ENCODE assay signal across 11 cellular contexts in the genomic region with DNA sequence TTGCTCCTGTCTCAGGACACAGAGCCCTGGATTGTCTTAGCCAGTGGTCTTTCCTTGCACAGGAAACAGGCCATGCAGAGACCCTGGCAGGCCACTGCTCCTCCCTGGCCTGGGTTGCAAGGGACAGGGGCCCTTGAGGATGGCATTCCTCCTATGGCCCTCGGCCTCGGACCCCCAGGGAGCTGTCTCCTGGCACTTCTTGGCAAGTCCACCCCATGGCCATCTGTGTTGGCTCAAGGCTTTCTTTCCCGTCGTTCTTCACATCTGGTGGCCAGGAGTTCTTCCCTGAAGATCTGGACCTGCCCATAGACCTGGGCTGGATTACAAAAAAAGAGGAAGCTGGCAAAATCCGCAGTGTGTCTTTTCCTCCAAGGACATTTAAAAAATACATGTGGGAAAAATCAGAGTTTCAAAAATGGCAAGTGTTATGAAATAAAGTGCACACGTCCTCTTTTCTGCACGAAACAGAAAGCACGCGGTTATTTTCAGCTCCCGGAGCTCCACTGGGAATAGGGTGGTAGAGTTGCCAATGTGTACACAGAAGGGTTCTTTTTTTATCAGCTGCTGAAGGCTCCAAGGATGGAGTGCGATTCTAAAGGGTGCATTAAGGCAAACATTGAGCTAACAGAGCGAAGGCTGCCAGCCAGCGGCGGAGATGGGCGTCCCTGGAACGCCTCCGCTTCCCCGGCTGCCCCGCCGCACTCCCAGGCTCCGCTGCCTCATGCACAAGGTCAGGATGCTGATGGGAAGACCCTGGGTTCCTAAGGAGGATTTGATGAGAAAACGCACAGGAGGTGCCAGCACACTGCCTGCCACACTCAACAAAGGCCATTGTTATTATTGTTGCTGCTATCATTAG.
DNase-seq lines count a peak whose midpoint lies in the region; ATAC-seq and TF ChIP-seq lines count a peak whose summit lies in the region.
"Had no signal": no experiment of that assay in that cellular context is flagged by ENCODE, and none has a peak within 500 bp of the region (broad histone marks: within the 10 kb centered on the region; RNA-seq: fewer than 3 reads in every experiment).

No MANE protein-coding gene starts in this region.

- peak overlapping the region in 58 of 59 donors; percentile 5 to 89 (median 80) for H3K27ac ChIP-seq in dorsolateral prefrontal cortex
- H3K27ac ChIP-seq in uterus: peak overlapping the region; percentile 18 to 30

- no peak overlapping the region for H3K27ac Mint-ChIP-seq in activated CD8-positive, alpha-beta memory T cell treated with anti-CD3 and anti-CD28 coated beads, Interleukin-2, amount 10 ng/mL, durations not matched to agents 7 days and 5 days

- H3K4me1 ChIP-seq in uterus: no peaks in the 10 kb centered on the region
- no peaks in the 10 kb centered on the region for H3K4me1 ChIP-seq in mucosa of descending colon (ENCODE audit: low read depth)

- TF ChIP-seq POLR2A in uterus (IDR thresholded peaks at IDR 0.05): no peak

- H3K36me3 Mint-ChIP-seq in activated CD8-positive, alpha-beta memory T cell treated with anti-CD3 and anti-CD28 coated beads, Interleukin-2, amount 10 ng/mL, durations not matched to agents 7 days and 5 days: no peaks in the 10 kb centered on the region

- H3K4me3 ChIP-seq in dorsolateral prefrontal cortex (peak overlapping the region in 54 of 59 donors; percentile 1 to 58 (median 31)), uterus (no peak overlapping the region), mucosa of descending colon (no peak overlapping the region)
- H3K4me3 ChIP-seq: K562 had no signal

- H3K36me3 ChIP-seq in uterus (no peaks in the 10 kb centered on the region), mucosa of descending colon (ENCODE audit: low read depth) (no peaks in the 10 kb centered on the region)

- intact Hi-C loops in dorsolateral prefrontal cortex (cut with DNase I) (no loop called here), uterus (cut with DNase I; ENCODE audit: low total_unique reads) (no loop called here), mucosa of descending colon (cut with DNase I, micrococcal nuclease) (no loop called here)

- H3K9me3 ChIP-seq in uterus (no peaks in the 10 kb centered on the region), mucosa of descending colon (no peaks in the 10 kb centered on the region)

- H3K9me3 Mint-ChIP-seq in activated CD8-positive, alpha-beta memory T cell treated with anti-CD3 and anti-CD28 coated beads, Interleukin-2, amount 10 ng/mL, durations not matched to agents 7 days and 5 days (ENCODE audit: low read depth): no peaks in the 10 kb centered on the region

- DNase-seq in SIG-M5 treated with dmso at 0.1 percent for 504 hours (lab: John Stamatoyannopoulos, UW; ENCODE audit: unreplicated experiment): peak; percentile 66
- DNase-seq in SIG-M5 (lab: John Stamatoyannopoulos, UW): no peak
- DNase-seq in dorsolateral prefrontal cortex: peak in 9 of 10 donors; percentile 29 to 79 (median 72)
- DNase-seq in middle frontal gyrus (ENCODE audit: extremely low spot score, low spot score): peak; percentile 66
- no peak for DNase-seq in uterus
- DNase-seq in mucosa of descending colon: no peak
- DNase-seq in activated CD8-positive, alpha-beta memory T cell treated with anti-CD3 and anti-CD28 coated beads, Interleukin-2, amount 10 ng/mL, durations not matched to agents 7 days and 5 days: no peak
- DNase-seq: RPMI8226; stimulated activated CD4-positive, alpha-beta T cell treated with anti-CD3 and anti-CD28 coated beads, Interleukin-2, amount 100 ng/mL, for 48 hours had no signal

- CTCF ChIA-PET in activated CD8-positive, alpha-beta memory T cell treated with anti-CD3 and anti-CD28 coated beads, Interleukin-2, amount 10 ng/mL, durations not matched to agents 7 days and 5 days (lab: Charles Lee): no interaction called here

- H3K27me3 ChIP-seq in dorsolateral prefrontal cortex: no peaks in the 10 kb centered on the region
- H3K27me3 ChIP-seq in uterus: no peaks in the 10 kb centered on the region

- no peaks in the 10 kb centered on the region for H3K27me3 Mint-ChIP-seq in activated CD8-positive, alpha-beta memory T cell treated with anti-CD3 and anti-CD28 coated beads, Interleukin-2, amount 10 ng/mL, durations not matched to agents 7 days and 5 days

- no peaks in the 10 kb centered on the region for H3K4me1 Mint-ChIP-seq in activated CD8-positive, alpha-beta memory T cell treated with anti-CD3 and anti-CD28 coated beads, Interleukin-2, amount 10 ng/mL, durations not matched to agents 7 days and 5 days

- H3K4me3 Mint-ChIP-seq in activated CD8-positive, alpha-beta memory T cell treated with anti-CD3 and anti-CD28 coated beads, Interleukin-2, amount 10 ng/mL, durations not matched to agents 7 days and 5 days: no peak overlapping the region

- no peak for ATAC-seq in mucosa of descending colon
- ATAC-seq in HG02981 (IDR thresholded peaks at IDR 0.05; ENCODE audit: unreplicated experiment): no peak
- no peak for ATAC-seq in activated CD8-positive, alpha-beta memory T cell treated with anti-CD3 and anti-CD28 coated beads, Interleukin-2, amount 10 ng/mL, durations not matched to agents 7 days and 5 days
- ATAC-seq: K562 had no signal

- TF ChIP-seq CTCF in dorsolateral prefrontal cortex (IDR thresholded peaks at IDR 0.05 in 54 of 56, conservative IDR thresholded peaks at IDR 0.05 in 2 of 56; ENCODE audit: low read depth in 1 of 56, partially characterized antibody in 56 of 56) (peak in 6 of 56 donors; percentile 6 to 31 (median 12)), uterus (IDR thresholded peaks at IDR 0.05) (no peak), mucosa of descending colon (IDR thresholded peaks at IDR 0.05) (no peak)

Comparison
In these comparisons a context has a peak if more than half of its experiments do, and no peak if none do; other contexts are left out.
1. DNase-seq: peak in SIG-M5 treated with dmso at 0.1 percent for 504 hours (single experiment), dorsolateral prefrontal cortex (9 of 10) and middle frontal gyrus (single experiment); none in SIG-M5 (single experiment), uterus (0 of 2), mucosa of descending colon (0 of 3) and activated CD8-positive, alpha-beta memory T cell treated with anti-CD3 and anti-CD28 coated beads, Interleukin-2, amount 10 ng/mL, durations not matched to agents 7 days and 5 days (single experiment).
2. H3K4me3 ChIP-seq: peak in dorsolateral prefrontal cortex (54 of 59); none in uterus (0 of 2) and mucosa of descending colon (single experiment).